18 cellular contexts compared by ENCODE assay signal in genomic region chr16:56684256-56684925, GRCh38. TPM values are rescaled to one million over a fixed set of nuclear protein-coding genes. Genes with fewer than 3 reads are reported as not detected.
DNase-seq lines count a peak whose midpoint lies in the region; ATAC-seq, FAIRE-seq and TF ChIP-seq lines count a peak whose summit lies in the region.
"Had no signal": no experiment of that assay in that cellular context is flagged by ENCODE, and none has a peak within 500 bp of the region (broad histone marks: within the 10 kb centered on the region; RNA-seq: fewer than 3 reads in every experiment).

No MANE protein-coding gene starts in this region.

- peak overlapping the region in 5 of 8 donors; percentile 95 to 99 (median 96) for H3K4me3 Mint-ChIP-seq in CD4-positive, alpha-beta memory T cell
- peak overlapping the region in 2 of 3 donors; percentile 91 for H3K4me3 Mint-ChIP-seq in T-cell

- H3K79me2 ChIP-seq in H1 (ENCODE audit: control insufficient read depth in 1 of 2, insufficient read depth in 2 of 2, low read length in 2 of 2) = no peaks in the 10 kb centered on the region
- H3K79me2 ChIP-seq in hepatocyte = no peaks in the 10 kb centered on the region
- H3K79me2 ChIP-seq: parathyroid adenoma had no signal

- H2BK5ac ChIP-seq in H1 (ENCODE audit: low read depth, low read length) = no peak overlapping the region

- H3K27me3 ChIP-seq in CD4-positive, alpha-beta memory T cell (ENCODE audit: insufficient read depth, low read length) = no peaks in the 10 kb centered on the region
- H3K27me3 ChIP-seq in H1 (replicated peaks in 1 of 4; ENCODE audit: control insufficient read depth in 3 of 4, extremely low read depth in 1 of 4, insufficient read depth in 3 of 4, low read length in 3 of 4) (peaks cover 0 to 34% (median 20%) of the 10 kb centered on the region in 4 experiments; a peak in 5 of 7 replicates), prostate gland (replicated peaks; ENCODE audit: insufficient read depth) (no peaks in the 10 kb centered on the region), hepatocyte (peaks cover 13% of the 10 kb centered on the region)
- H3K27me3 ChIP-seq: colonic mucosa had no signal

- no peaks in the 10 kb centered on the region for H3K9me3 ChIP-seq in CD4-positive, alpha-beta memory T cell (ENCODE audit: control insufficient read depth in 1 of 2, low read length in 2 of 2)
- H3K9me3 ChIP-seq in H1 (ENCODE audit: insufficient read depth in 2 of 2, low read depth in 1 of 2, low read length in 1 of 2) (no peaks in the 10 kb centered on the region), prostate gland (no peaks in the 10 kb centered on the region), hepatocyte (ENCODE audit: low read depth) (no peaks in the 10 kb centered on the region)
- H3K9me3 ChIP-seq: colonic mucosa had no signal

- no peak overlapping the region; the same call in 1 of the 2 replicates for H4K8ac ChIP-seq in H1 (ENCODE audit: extremely low read depth, insufficient read depth, low read length)

- TF ChIP-seq CTCF in H1 (IDR thresholded peaks at IDR 0.05; ENCODE audit: control extremely low read depth in 1 of 3, insufficient read depth in 1 of 3, low read depth in 1 of 3, low read length in 3 of 3) = no peak
- TF ChIP-seq CTCF in prostate gland (IDR thresholded peaks at IDR 0.05) = no peak
- no peak for TF ChIP-seq CTCF in hepatocyte (IDR thresholded peaks at IDR 0.05; ENCODE audit: poor library complexity)

- peak overlapping the region in 1 of 2 experiments; percentile 100; a peak in 1 of 4 replicates for H3K4me2 ChIP-seq in H1 (ENCODE audit: insufficient read depth in 1 of 2, low read depth in 2 of 2, low read length in 2 of 2)
- no peak overlapping the region for H3K4me2 ChIP-seq in hepatocyte

- no peak overlapping the region for H3K56ac ChIP-seq in H1 (replicated peaks; ENCODE audit: insufficient read length, low read depth, low read length)

- DNase-seq in CD4-positive, alpha-beta memory T cell = no peak
- DNase-seq in T-cell (no peak), H1 (ENCODE audit: low read depth in 1 of 2, low spot score in 2 of 2) (no peak), prostate gland (ENCODE audit: low spot score) (peak; percentile 16), hepatocyte (ENCODE audit: low spot score) (no peak), NCI-H187 treated with DMSO at 0.1 percent for 48 hours (lab: John Stamatoyannopoulos, UW) (no peak), SW 1271 (lab: John Stamatoyannopoulos, UW) (no peak)
- DNase-seq: activated effector memory CD4-positive, alpha-beta T cell treated with anti-CD3 and anti-CD28 coated beads, Interleukin-2, amount 50 U/mL, for 16 hours; colonic mucosa; foreskin melanocyte; NCI-H446; stimulated activated CD4-positive, alpha-beta T cell treated with anti-CD3 and anti-CD28 coated beads, Interleukin-4, amount 100 ng/mL, for 24 hours; WERI-Rb-1 had no signal

- H2AFZ ChIP-seq in H1 (ENCODE audit: low read length) (no peak overlapping the region), hepatocyte (no peak overlapping the region)

- H3K27me3 Mint-ChIP-seq in CD4-positive, alpha-beta memory T cell = no peaks in the 10 kb centered on the region
- no peaks in the 10 kb centered on the region for H3K27me3 Mint-ChIP-seq in T-cell

- no peaks in the 10 kb centered on the region; the same call in 1 of the 2 replicates for H3K79me1 ChIP-seq in H1 (ENCODE audit: low read depth, low read length)

- no peak overlapping the region for H3K14ac ChIP-seq in H1 (ENCODE audit: insufficient read length)

- H3K36me3 ChIP-seq in CD4-positive, alpha-beta memory T cell (ENCODE audit: insufficient read depth, low read length) = no peaks in the 10 kb centered on the region
- H3K36me3 ChIP-seq in H1 (ENCODE audit: control insufficient read depth in 2 of 4, insufficient read depth in 4 of 4, low read length in 3 of 4) (peaks cover 0 to 3% (median 0%) of the 10 kb centered on the region in 4 experiments; a peak in 1 of 8 replicates), prostate gland (no peaks in the 10 kb centered on the region), hepatocyte (replicated peaks; ENCODE audit: insufficient read depth, low read depth) (no peaks in the 10 kb centered on the region)
- H3K36me3 ChIP-seq: colonic mucosa, WERI-Rb-1 had no signal

- H4K20me1 ChIP-seq in H1 (replicated peaks in 1 of 2; ENCODE audit: control insufficient read depth in 1 of 2, insufficient read depth in 2 of 2, low read length in 2 of 2) (peaks cover 0 to 1% of the 10 kb centered on the region in 2 experiments), hepatocyte (ENCODE audit: insufficient read depth, poor library complexity, severe bottlenecking) (no peaks in the 10 kb centered on the region)

- no peak overlapping the region for H3K18ac ChIP-seq in H1 (ENCODE audit: extremely low read depth, low read length)

- H3K4me3 ChIP-seq in CD4-positive, alpha-beta memory T cell (ENCODE audit: low read length in 2 of 2) = no peak overlapping the region
- H3K4me3 ChIP-seq in H1 (ENCODE audit: extremely low read depth in 1 of 4, insufficient read depth in 2 of 4, low read depth in 3 of 4, low read length in 4 of 4) = no peak overlapping the region
- peak overlapping the region in 1 of 2 donors; percentile 46 for H3K4me3 ChIP-seq in prostate gland
- H3K4me3 ChIP-seq in hepatocyte = no peak overlapping the region
- H3K4me3 ChIP-seq: colonic mucosa had no signal

- H2BK15ac ChIP-seq in H1 (ENCODE audit: low read length) = 0 out of 2 replicates have a peak overlapping the region, but pooled peaks have one; percentile 32

- H3K27ac Mint-ChIP-seq in CD4-positive, alpha-beta memory T cell = peak overlapping the region in 1 of 7 donors; percentile 97
- H3K27ac Mint-ChIP-seq in T-cell = peak overlapping the region; percentile 39 to 55

- ATAC-seq in T-cell (replicated peaks in 1 of 4) = no peak
- ATAC-seq in HG03039 (IDR thresholded peaks at IDR 0.05; ENCODE audit: unreplicated experiment) = no peak
- ATAC-seq: Panc1 had no signal

- H3K23me2 ChIP-seq in H1 (ENCODE audit: low read depth, low read length) = peaks cover 10% of the 10 kb centered on the region

- CTCF ChIA-PET in CD4-positive, alpha-beta memory T cell (lab: Charles Lee; ENCODE audit: partially characterized antibody) = interaction anchor here (1.0 to 3.3 kb wide), 5 partner anchors 17 to 108 kb away, joined by 3 to 12 read pairs (median 4); partner anchors contain the start of gene MT1E
- CTCF ChIA-PET in T-cell (lab: Charles Lee) = interaction anchor here in 1 of 2 donors (1.3 kb wide), 1 partner anchor 18 kb away, joined by 3 read pairs; no protein-coding TSS in a partner anchor
- CTCF ChIA-PET in H1 (lab: Charles Lee; ENCODE audit: partially characterized antibody) = interaction anchor here (0.6 to 4.5 kb wide), 4 partner anchors 11 to 185 kb away, joined by 3 to 37 read pairs (median 5); no protein-coding TSS in a partner anchor

- H3K4ac ChIP-seq in H1 (replicated peaks; ENCODE audit: insufficient read length, low read depth, low read length) = no peak overlapping the region

- POLR2A ChIA-PET in CD4-positive, alpha-beta memory T cell (lab: Charles Lee; ENCODE audit: partially characterized antibody) = interaction anchor here (2.9 kb wide), 1 partner anchor 27 kb away, joined by 8 read pairs; the partner anchor contains the start of gene MT1F
- POLR2A ChIA-PET in T-cell (lab: Charles Lee) = no interaction called here
- POLR2A ChIA-PET in H1 (lab: Charles Lee; ENCODE audit: partially characterized antibody) = interaction anchor here (1.2 to 12.9 kb wide), 10 partner anchors 8 to 137 kb away, joined by 3 to 205 read pairs (median 8); partner anchors contain the start of genes MT1A, MT1E, MT1G and MT1H

- 76% methylated on average over 4 of the region's 4 CpGs; no CpG with 5 or more reads in 1 of the 2 experiments for WGBS in H1 (ENCODE audit: extremely low coverage in 1 of 2, insufficient coverage in 1 of 2, insufficient read length in 1 of 2, insufficient replicate concordance in 2 of 2, low coverage in 1 of 2, low lambda C conversion rate in 2 of 2, missing lambda C conversion rate in 1 of 2), 2 experiments
- WGBS in prostate gland = 47% methylated on average over 4 of the region's 4 CpGs
- 70% methylated on average over 4 of the region's 4 CpGs for WGBS in hepatocyte (ENCODE audit: low lambda C conversion rate, missing lambda C conversion rate)

- H3K4me1 Mint-ChIP-seq in CD4-positive, alpha-beta memory T cell = peaks cover 13 to 31% (median 18%) of the 10 kb centered on the region in 4 donors
- peaks cover 24 to 30% (median 27%) of the 10 kb centered on the region in 3 donors for H3K4me1 Mint-ChIP-seq in T-cell

- H3K27ac ChIP-seq in CD4-positive, alpha-beta memory T cell (ENCODE audit: low read depth, low read length) = no peak overlapping the region
- H3K27ac ChIP-seq in H1 (ENCODE audit: low read depth, low read length) (no peak overlapping the region), prostate gland (peak overlapping the region; percentile 62 to 76), hepatocyte (no peak overlapping the region)
- H3K27ac ChIP-seq: colonic mucosa, parathyroid adenoma, WERI-Rb-1 had no signal

- no peak overlapping the region for H4K91ac ChIP-seq in H1 (replicated peaks; ENCODE audit: insufficient read length, low read length)

- H2BK20ac ChIP-seq in H1 (ENCODE audit: low read length) = no peak overlapping the region

- peaks cover 8 to 14% of the 10 kb centered on the region in 2 donors for H3K36me3 Mint-ChIP-seq in CD4-positive, alpha-beta memory T cell
- H3K36me3 Mint-ChIP-seq in T-cell = peaks cover 11% of the 10 kb centered on the region

- H3K9ac ChIP-seq in H1 (replicated peaks in 1 of 4; ENCODE audit: extremely low read depth in 1 of 4, low read depth in 3 of 4, low read length in 3 of 4) = no peak overlapping the region
- H3K9ac ChIP-seq: parathyroid adenoma had no signal

- H3K9me2 ChIP-seq in hepatocyte (replicated peaks; ENCODE audit: insufficient read depth) = no peaks in the 10 kb centered on the region

- H2BK120ac ChIP-seq in H1 (replicated peaks; ENCODE audit: low read depth, low read length) = no peak overlapping the region

- FAIRE-seq in H1 (lab: Jason Lieb, UNC) = no peak

- peaks cover 22% of the 10 kb centered on the region for H3K4me1 ChIP-seq in CD4-positive, alpha-beta memory T cell (ENCODE audit: insufficient read depth, low read length)
- H3K4me1 ChIP-seq in H1 (replicated peaks in 1 of 4; ENCODE audit: control insufficient read depth in 3 of 4, insufficient read depth in 4 of 4, low read length in 3 of 4) (peaks cover 0 to 19% (median 8%) of the 10 kb centered on the region in 4 experiments; a peak in 6 of 7 replicates), prostate gland (replicated peaks) (no peaks in the 10 kb centered on the region), hepatocyte (ENCODE audit: insufficient read depth) (peaks cover 7% of the 10 kb centered on the region)

- TF ChIP-seq RAD21 in H1 (IDR thresholded peaks at IDR 0.05 in 1 of 2, conservative IDR thresholded peaks at IDR 0.05 in 1 of 2; ENCODE audit: low read depth in 2 of 2, low read length in 2 of 2) = no peak

- H3K23ac ChIP-seq in H1 (ENCODE audit: insufficient read length) = no peak overlapping the region

- no peak for TF ChIP-seq POLR2A in H1 (IDR thresholded peaks at IDR 0.05; ENCODE audit: control extremely low read depth in 1 of 2, low read depth in 2 of 2, low read length in 2 of 2)
- TF ChIP-seq POLR2A in prostate gland (IDR thresholded peaks at IDR 0.05) = no peak

- intact Hi-C loops in CD4-positive, alpha-beta memory T cell (cut with micrococcal nuclease) = loop anchor here (5.0 kb wide), 1 partner anchor 232 kb away; the partner anchor contains the start of genes NUDT21 and OGFOD1
- intact Hi-C loops in prostate gland (cut with DNase I) = loop anchor here (5.0 kb wide), 1 partner anchor 77 kb away; the partner anchor contains the start of gene MT2A

- no peak overlapping the region for H2BK12ac ChIP-seq in H1 (ENCODE audit: low read depth, low read length)

- no peak overlapping the region for H4K5ac ChIP-seq in H1 (ENCODE audit: insufficient read length, low read depth, low read length)

- TF ChIP-seq EP300 in H1 (IDR thresholded peaks at IDR 0.05; ENCODE audit: borderline replicate concordance in 1 of 2, low read depth in 2 of 2, low read length in 2 of 2) = no peak

- H2AK5ac ChIP-seq in H1 (ENCODE audit: low read depth, low read length) = no peak overlapping the region

- H3K9me3 Mint-ChIP-seq in CD4-positive, alpha-beta memory T cell = peaks cover 0 to 4% (median 1%) of the 10 kb centered on the region in 8 donors
- H3K9me3 Mint-ChIP-seq in T-cell = peaks cover 0 to 2% (median 0%) of the 10 kb centered on the region in 3 donors

RNA-seq across cellular contexts. Expression of gene MT1X, which starts 2.1 kb away (rescaled TPM):
- total RNA-seq in CD4-positive, alpha-beta memory T cell = 10 to 100 TPM; 21.0 to 23.7 TPM
- 100 to 1,000 TPM in 1 of 2 donors, 10 to 100 TPM in 1; 76.0 to 146 TPM for polyA plus RNA-seq in CD4-positive, alpha-beta memory T cell
- total RNA-seq in T-cell = 10 to 100 TPM; 18.7 to 30.8 (median 28.8) TPM
- total RNA-seq in H1 (2021; fragmentation: NEBNext Ultra II Directional; extraction: Animal tissue kit (Norgen Biotek cat#: 25700)) = 52.4 and 64.5 TPM in 2 replicates
- polyA plus RNA-seq in H1 (2011; rRNA removed) = 1,060 and 1,247 TPM in 2 replicates
- polyA plus RNA-seq in H1 (2011; cell fraction: cytosol; rRNA removed) = 367 TPM
- 218 TPM for polyA plus RNA-seq in H1 (2011; cell fraction: nucleus; rRNA removed)
- 186 to 295 TPM (median 252 TPM) in 4 replicates for polyA plus RNA-seq in H1 (2012, experiment 1 of 2)
- polyA plus RNA-seq in H1 (2012, experiment 2 of 2) = 207 TPM
- polyA plus RNA-seq in H1 (2013, experiment 1 of 2) = 723 TPM
- polyA plus RNA-seq in H1 (2013, experiment 2 of 2) = 732 TPM
- 129 and 205 TPM in 2 replicates for polyA minus RNA-seq in H1 (2011; rRNA and poly(A)+ RNA removed)
- polyA minus RNA-seq in H1 (2011; cell fraction: cytosol; rRNA and poly(A)+ RNA removed) = 135 TPM
- polyA minus RNA-seq in H1 (2011; cell fraction: nucleus; rRNA and poly(A)+ RNA removed) = 83.1 TPM
- total RNA-seq in prostate gland = 100 to 1,000 TPM; 268 to 697 TPM
- total RNA-seq in hepatocyte = 39.8 and 52.0 TPM in 2 replicates
- 121 and 127 TPM in 2 replicates for polyA plus RNA-seq in hepatocyte

RNA-seq across cellular contexts. Expression of gene MT1H, which starts 14.8 kb away (rescaled TPM):
- under 1 TPM in 1 of 2 experiments, not detected in 1; 0.78 TPM for total RNA-seq in CD4-positive, alpha-beta memory T cell
- not detected for polyA plus RNA-seq in CD4-positive, alpha-beta memory T cell
- total RNA-seq in T-cell (1 to 10 TPM in 1 of 5 donors, not detected in 4; 1.4 TPM), prostate gland (10 to 100 TPM in 1 of 2 donors, not detected in 1; 10.5 TPM), hepatocyte (2.1 TPM in 1 of 2 replicates, not detected in the other)
- 11.9 and 12.6 TPM in 2 replicates for total RNA-seq in H1 (2021; fragmentation: NEBNext Ultra II Directional; extraction: Animal tissue kit (Norgen Biotek cat#: 25700))
- polyA plus RNA-seq in H1 (2011; rRNA removed) (95.7 and 127 TPM in 2 replicates), hepatocyte (2.0 and 13.5 TPM in 2 replicates)
- polyA plus RNA-seq in H1 (2011; cell fraction: cytosol; rRNA removed) = 85.8 TPM
- polyA plus RNA-seq in H1 (2011; cell fraction: nucleus; rRNA removed) = 84.0 TPM
- polyA plus RNA-seq in H1 (2012, experiment 1 of 2) = 129 to 304 TPM (median 167 TPM) in 4 replicates
- polyA plus RNA-seq in H1 (2012, experiment 2 of 2) = 537 TPM
- 220 TPM for polyA plus RNA-seq in H1 (2013, experiment 1 of 2)
- polyA plus RNA-seq in H1 (2013, experiment 2 of 2) = 240 TPM
- polyA minus RNA-seq in H1 (2011; rRNA and poly(A)+ RNA removed) = 18.8 and 19.5 TPM in 2 replicates
- 57.0 TPM for polyA minus RNA-seq in H1 (2011; cell fraction: cytosol; rRNA and poly(A)+ RNA removed)
- polyA minus RNA-seq in H1 (2011; cell fraction: nucleus; rRNA and poly(A)+ RNA removed) = 22.4 TPM
- total RNA-seq: lung microvascular endothelial cell had no signal

RNA-seq across cellular contexts. Expression of gene MT1G, which starts 16.5 kb away (rescaled TPM):
- not detected for total RNA-seq in CD4-positive, alpha-beta memory T cell
- polyA plus RNA-seq in CD4-positive, alpha-beta memory T cell = 1 to 10 TPM in 1 of 2 donors, not detected in 1; 1.3 TPM
- total RNA-seq in T-cell = 1 to 10 TPM in 3 of 5 donors, not detected in 2; 2.0 to 4.1 (median 4.0) TPM
- 17.7 and 19.7 TPM in 2 replicates for total RNA-seq in H1 (2021; fragmentation: NEBNext Ultra II Directional; extraction: Animal tissue kit (Norgen Biotek cat#: 25700))
- polyA plus RNA-seq in H1 (2011; rRNA removed) = 515 and 909 TPM in 2 replicates
- polyA plus RNA-seq in H1 (2011; cell fraction: cytosol; rRNA removed) = 461 TPM
- 281 TPM for polyA plus RNA-seq in H1 (2011; cell fraction: nucleus; rRNA removed)
- 282 to 660 TPM (median 308 TPM) in 4 replicates for polyA plus RNA-seq in H1 (2012, experiment 1 of 2)
- polyA plus RNA-seq in H1 (2012, experiment 2 of 2) = 1,375 TPM
- 553 TPM for polyA plus RNA-seq in H1 (2013, experiment 1 of 2)
- 605 TPM for polyA plus RNA-seq in H1 (2013, experiment 2 of 2)
- 110 and 143 TPM in 2 replicates for polyA minus RNA-seq in H1 (2011; rRNA and poly(A)+ RNA removed)
- 63.0 TPM for polyA minus RNA-seq in H1 (2011; cell fraction: cytosol; rRNA and poly(A)+ RNA removed)
- polyA minus RNA-seq in H1 (2011; cell fraction: nucleus; rRNA and poly(A)+ RNA removed) = 55.0 TPM
- 100 to 1,000 TPM; 189 to 745 TPM for total RNA-seq in prostate gland
- 49.7 and 64.1 TPM in 2 replicates for total RNA-seq in hepatocyte
- 44.5 and 45.3 TPM in 2 replicates for polyA plus RNA-seq in hepatocyte
- total RNA-seq: lung microvascular endothelial cell had no signal

RNA-seq across cellular contexts. Expression of gene MT1F, which starts 26.6 kb away (rescaled TPM):
- 10 to 100 TPM in 1 of 2 experiments, 1 to 10 TPM in 1; 8.3 to 12.9 TPM for total RNA-seq in CD4-positive, alpha-beta memory T cell
- 10 to 100 TPM; 12.0 to 28.9 TPM for polyA plus RNA-seq in CD4-positive, alpha-beta memory T cell
- total RNA-seq in T-cell (10 to 100 TPM in 2 of 5 donors, 1 to 10 TPM in 3; 5.3 to 14.3 (median 9.3) TPM), prostate gland (10 to 100 TPM; 18.5 to 37.3 TPM), hepatocyte (3.1 and 7.1 TPM in 2 replicates)
- 5.2 and 5.9 TPM in 2 replicates for total RNA-seq in H1 (2021; fragmentation: NEBNext Ultra II Directional; extraction: Animal tissue kit (Norgen Biotek cat#: 25700))
- polyA plus RNA-seq in H1 (2011; rRNA removed) (20.8 and 28.2 TPM in 2 replicates), hepatocyte (8.7 and 11.8 TPM in 2 replicates)
- polyA plus RNA-seq in H1 (2011; cell fraction: cytosol; rRNA removed) = 19.2 TPM
- polyA plus RNA-seq in H1 (2011; cell fraction: nucleus; rRNA removed) = 15.5 TPM
- polyA plus RNA-seq in H1 (2012, experiment 1 of 2) = 32.8 to 54.9 TPM (median 39.1 TPM) in 4 replicates
- 72.3 TPM for polyA plus RNA-seq in H1 (2012, experiment 2 of 2)
- 64.0 TPM for polyA plus RNA-seq in H1 (2013, experiment 1 of 2)
- 65.9 TPM for polyA plus RNA-seq in H1 (2013, experiment 2 of 2)
- polyA minus RNA-seq in H1 (2011; rRNA and poly(A)+ RNA removed) = 14.4 and 15.9 TPM in 2 replicates
- polyA minus RNA-seq in H1 (2011; cell fraction: cytosol; rRNA and poly(A)+ RNA removed) = 10.0 TPM
- polyA minus RNA-seq in H1 (2011; cell fraction: nucleus; rRNA and poly(A)+ RNA removed) = 6.6 TPM

RNA-seq across cellular contexts. Expression of gene MT1B, which starts 32.7 kb away (rescaled TPM):
- total RNA-seq in CD4-positive, alpha-beta memory T cell = not detected
- polyA plus RNA-seq in CD4-positive, alpha-beta memory T cell = not detected
- total RNA-seq in T-cell (not detected), prostate gland (not detected), hepatocyte (not detected in 2 replicates)
- total RNA-seq in H1 (2021; fragmentation: NEBNext Ultra II Directional; extraction: Animal tissue kit (Norgen Biotek cat#: 25700)) = not detected in 2 replicates
- polyA plus RNA-seq in H1 (2011; rRNA removed) (not detected in 2 replicates), hepatocyte (0.47 and 2.2 TPM in 2 replicates)
- not detected for polyA plus RNA-seq in H1 (2011; cell fraction: cytosol; rRNA removed)
- polyA plus RNA-seq in H1 (2011; cell fraction: nucleus; rRNA removed) = not detected
- not detected in 4 replicates for polyA plus RNA-seq in H1 (2012, experiment 1 of 2)
- not detected for polyA plus RNA-seq in H1 (2012, experiment 2 of 2)
- polyA plus RNA-seq in H1 (2013, experiment 1 of 2) = not detected
- polyA plus RNA-seq in H1 (2013, experiment 2 of 2) = not detected
- polyA minus RNA-seq in H1 (2011; rRNA and poly(A)+ RNA removed) = not detected in 2 replicates
- polyA minus RNA-seq in H1 (2011; cell fraction: cytosol; rRNA and poly(A)+ RNA removed) = not detected
- polyA minus RNA-seq in H1 (2011; cell fraction: nucleus; rRNA and poly(A)+ RNA removed) = not detected
- total RNA-seq: colonic mucosa, lung microvascular endothelial cell, subcutaneous adipose tissue had no signal

Comparison
In these comparisons a context has a peak if more than half of its experiments do, and no peak if none do; other contexts are left out.
1. H3K27ac ChIP-seq: peak in prostate gland (2 of 2); none in CD4-positive, alpha-beta memory T cell (single experiment), H1 (single experiment) and hepatocyte (single experiment).
2. POLR2A ChIA-PET loops: an anchor here in CD4-positive, alpha-beta memory T cell (2.9 kb wide) and H1 (1.2 to 12.9 kb wide); none called in T-cell.